ENCODE assay signal across 9 cellular contexts in the genomic region with DNA sequence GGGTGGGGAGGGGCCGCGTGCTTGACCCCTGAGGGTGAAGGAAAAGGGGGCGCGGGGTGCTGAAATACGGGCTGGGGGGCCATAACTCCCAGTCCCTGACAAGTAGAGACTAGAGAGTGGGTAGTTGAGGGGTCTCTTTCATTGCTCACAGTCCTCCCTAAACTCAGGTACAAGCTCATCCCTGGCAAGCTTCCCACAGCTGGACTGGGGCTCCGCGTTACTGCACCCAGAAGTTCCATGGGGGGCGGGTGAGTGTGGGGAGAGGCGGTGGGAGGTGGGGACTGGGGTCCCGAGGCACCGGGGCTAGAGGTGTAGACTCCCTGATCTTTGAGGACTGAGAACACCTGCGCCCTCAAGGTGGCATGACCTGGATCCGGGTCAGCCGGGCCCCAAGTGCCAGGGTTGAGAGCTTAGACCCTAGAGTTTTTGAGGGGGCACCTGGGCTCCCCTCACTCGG. TPM values are rescaled to one million over a fixed set of nuclear protein-coding genes. Genes with fewer than 3 reads are reported as not detected.
DNase-seq lines count a peak whose midpoint lies in the region; ATAC-seq and TF ChIP-seq lines count a peak whose summit lies in the region.
"Had no signal": no experiment of that assay in that cellular context is flagged by ENCODE, and none has a peak within 500 bp of the region (broad histone marks: within the 10 kb centered on the region; RNA-seq: fewer than 3 reads in every experiment).

No MANE protein-coding gene starts in this region.

- TF ChIP-seq CTCF in heart left ventricle (IDR thresholded peaks at IDR 0.05) (no peak), mammary epithelial cell (conservative IDR thresholded peaks at IDR 0.05 in 1 of 2, IDR thresholded peaks at IDR 0.05 in 1 of 2; ENCODE audit: extremely low read depth in 1 of 2, insufficient read depth in 1 of 2, low read depth in 1 of 2, low read length in 2 of 2) (no peak), mesothelial cell of epicardium (IDR thresholded peaks at IDR 0.05; ENCODE audit: unreplicated experiment) (no peak), vagina (IDR thresholded peaks at IDR 0.05) (no peak), GM13977 (IDR thresholded peaks at IDR 0.05; ENCODE audit: extremely low read depth, insufficient read depth, missing control alignments) (no peak)

- peaks cover 0 to 43% (median 17%) of the 10 kb centered on the region in 12 donors for H3K4me1 ChIP-seq in heart left ventricle
- peaks cover 17% of the 10 kb centered on the region for H3K4me1 ChIP-seq in mammary epithelial cell (ENCODE audit: insufficient read depth, low read length)
- H3K4me1 ChIP-seq in vagina = peaks cover 39% of the 10 kb centered on the region

- intact Hi-C loops in heart left ventricle (cut with DNase I) (no loop called here), cardiac septum (cut with DNase I) (no loop called here), mammary epithelial cell (cut with micrococcal nuclease) (loop anchor here (1.0 to 2.0 kb wide), 2 partner anchors 94 to 133 kb away; no protein-coding TSS in a partner anchor), vagina (cut with DNase I) (no loop called here)

- H3K4me3 Mint-ChIP-seq in mesothelial cell of epicardium = peak overlapping the region; percentile 76

- H2AFZ ChIP-seq in mammary epithelial cell (ENCODE audit: low read depth, low read length) = peak overlapping the region; percentile 95

- ATAC-seq in heart left ventricle (no peak), HG03571 (IDR thresholded peaks at IDR 0.05; ENCODE audit: unreplicated experiment) (no peak)

- dilution Hi-C loops in mammary epithelial cell (cut with HindIII; ENCODE audit: low sequenced_read_pairs) = no loop called here

- H3K9me3 Mint-ChIP-seq in mesothelial cell of epicardium = no peaks in the 10 kb centered on the region

- H4K20me1 ChIP-seq in mammary epithelial cell (ENCODE audit: insufficient read depth, low read length) = no peaks in the 10 kb centered on the region

- no peak for DNase-seq in heart left ventricle
- DNase-seq in cardiac septum (ENCODE audit: low spot score) = no peak
- no peak for DNase-seq in mammary epithelial cell
- no peak for DNase-seq in mesothelial cell of epicardium (ENCODE audit: low spot score in 2 of 2, unreplicated experiment in 2 of 2)
- DNase-seq in vagina (ENCODE audit: extremely low spot score in 2 of 2) = no peak
- no peak for DNase-seq in GM13977 (ENCODE audit: low spot score)
- DNase-seq in DMS 273 (lab: John Stamatoyannopoulos, UW; ENCODE audit: unreplicated experiment) = no peak

- H3K36me3 Mint-ChIP-seq in mesothelial cell of epicardium = peaks cover 4% of the 10 kb centered on the region

- H3K27ac ChIP-seq in heart left ventricle (peak overlapping the region in 9 of 12 donors; percentile 66 to 93 (median 81)), mammary epithelial cell (ENCODE audit: insufficient read depth, low read depth, low read length) (no peak overlapping the region), vagina (peak overlapping the region; percentile 96)

- H3K36me3 ChIP-seq in heart left ventricle (peaks cover 0 to 7% (median 4%) of the 10 kb centered on the region in 9 donors), mammary epithelial cell (ENCODE audit: insufficient read depth, low read length) (no peaks in the 10 kb centered on the region), vagina (peaks cover 0 to 2% of the 10 kb centered on the region in 2 donors)

- H3K27me3 ChIP-seq in heart left ventricle (no peaks in the 10 kb centered on the region), mammary epithelial cell (ENCODE audit: insufficient read depth, low read length) (no peaks in the 10 kb centered on the region), vagina (no peaks in the 10 kb centered on the region)

- CTCF ChIA-PET in mammary epithelial cell (lab: Charles Lee; ENCODE audit: low non-redundant PET) = interaction anchor here (0.7 kb wide), 1 partner anchor 46 kb away, joined by 4 read pairs; no protein-coding TSS in a partner anchor

- H3K9me3 ChIP-seq in heart left ventricle = no peaks in the 10 kb centered on the region
- no peaks in the 10 kb centered on the region for H3K9me3 ChIP-seq in mammary epithelial cell (replicated peaks; ENCODE audit: insufficient read depth, low read length)
- no peaks in the 10 kb centered on the region for H3K9me3 ChIP-seq in vagina

- H3K9ac ChIP-seq in mammary epithelial cell (ENCODE audit: insufficient read depth, low read length) = no peak overlapping the region

- no peaks in the 10 kb centered on the region for H3K27me3 Mint-ChIP-seq in mesothelial cell of epicardium (ENCODE audit: low read depth)

- in situ Hi-C loops in mammary epithelial cell (cut with MboI; ENCODE audit: low sequenced_read_pairs in 2 of 2) = no loop called here
- in situ Hi-C loops in GM13977 (cut with MboI; ENCODE audit: low pct_unique_long_range_greater_than_20kb, low sequenced_read_pairs, unreplicated experiment) = no loop called here

- H3K79me2 ChIP-seq in mammary epithelial cell (ENCODE audit: insufficient read depth, low read length) = no peaks in the 10 kb centered on the region

- H3K4me3 ChIP-seq in heart left ventricle = peak overlapping the region; percentile 34 to 71 (median 62)
- peak overlapping the region; percentile 47 to 61 (median 57) for H3K4me3 ChIP-seq in mammary epithelial cell (replicated peaks in 1 of 3; ENCODE audit: insufficient read depth in 1 of 3, low read depth in 2 of 3, low read length in 3 of 3)
- H3K4me3 ChIP-seq in vagina = peak overlapping the region; percentile 48 to 65

- TF ChIP-seq POLR2A in heart left ventricle (IDR thresholded peaks at IDR 0.05) (no peak), vagina (IDR thresholded peaks at IDR 0.05) (no peak)

- peaks cover 17% of the 10 kb centered on the region for H3K4me1 Mint-ChIP-seq in mesothelial cell of epicardium

- WGBS in heart left ventricle, 4 donors = 37 to 53% (median 50%) methylated on average over 7 to 15 of the region's 15 CpGs
- 8% methylated on average over 2 of the region's 15 CpGs for WGBS in mammary epithelial cell (ENCODE audit: low coverage, missing lambda C conversion rate)

- no TSS peak for BruUV-seq in mammary epithelial cell (replicated peaks; lab: Mats Ljungman, UMichigan)

- H3K27ac Mint-ChIP-seq in mesothelial cell of epicardium = no peak overlapping the region

- H3K4me2 ChIP-seq in mammary epithelial cell (ENCODE audit: insufficient read depth, low read depth, low read length) = peak overlapping the region; percentile 88

RNA-seq across cellular contexts. Expression of a gene that starts 1.3 kb away (rescaled TPM):
- 1 to 10 TPM in 1 of 9 donors, under 1 TPM in 6, not detected in 2; 0.23 to 1.6 (median 0.62) TPM for total RNA-seq in heart left ventricle
- polyA plus RNA-seq in heart left ventricle = 1 to 10 TPM in 1 of 2 donors, under 1 TPM in 1; 0.46 to 1.3 TPM
- 0.78 TPM for total RNA-seq in cardiac septum
- under 1 TPM in 1 of 2 donors, not detected in 1; 0.99 TPM for total RNA-seq in mammary epithelial cell
- polyA plus RNA-seq in mammary epithelial cell = 0.37 TPM
- not detected for polyA minus RNA-seq in mammary epithelial cell
- 1.4 to 2.1 TPM (median 1.5 TPM) in 3 replicates for total RNA-seq in mesothelial cell of epicardium
- total RNA-seq in vagina = not detected
- total RNA-seq: temporal lobe had no signal

RNA-seq across cellular contexts. Expression of a gene that starts 5.3 kb away (rescaled TPM):
- 1,000 to 10,000 TPM in 8 of 9 donors, 100 to 1,000 TPM in 1; 944 to 3,219 (median 1,334) TPM for total RNA-seq in heart left ventricle
- polyA plus RNA-seq in heart left ventricle = 1,000 to 10,000 TPM; 1,378 to 4,659 TPM
- total RNA-seq in cardiac septum = 1,054 TPM
- 100 to 1,000 TPM; 201 to 275 TPM for total RNA-seq in mammary epithelial cell
- polyA plus RNA-seq in mammary epithelial cell = 708 TPM
- 258 TPM for polyA minus RNA-seq in mammary epithelial cell
- total RNA-seq in mesothelial cell of epicardium = 273 to 293 TPM (median 284 TPM) in 3 replicates
- 265 TPM for total RNA-seq in vagina

RNA-seq across cellular contexts. Expression of a gene that starts 14.0 kb away (rescaled TPM):
- total RNA-seq in heart left ventricle = 10 to 100 TPM; 47.4 to 70.0 (median 57.5) TPM
- 10 to 100 TPM; 63.1 to 89.2 TPM for polyA plus RNA-seq in heart left ventricle
- total RNA-seq in cardiac septum = 56.2 TPM
- 10 to 100 TPM; 40.2 to 78.5 TPM for total RNA-seq in mammary epithelial cell
- 49.1 TPM for polyA plus RNA-seq in mammary epithelial cell
- polyA minus RNA-seq in mammary epithelial cell = 35.3 TPM
- 63.7 to 70.6 TPM (median 66.4 TPM) in 3 replicates for total RNA-seq in mesothelial cell of epicardium
- 54.3 TPM for total RNA-seq in vagina

RNA-seq across cellular contexts. Expression of a gene that starts 23.5 kb away (rescaled TPM):
- total RNA-seq in heart left ventricle (not detected), cardiac septum (not detected), mammary epithelial cell (under 1 TPM in 1 of 2 donors, not detected in 1; 0.59 TPM), mesothelial cell of epicardium (1.8 to 2.3 TPM (median 2.0 TPM) in 3 replicates), vagina (9.1 TPM)
- polyA plus RNA-seq in heart left ventricle (not detected), mammary epithelial cell (0.83 TPM)
- polyA minus RNA-seq in mammary epithelial cell = not detected
- total RNA-seq: temporal lobe had no signal

RNA-seq across cellular contexts. Expression of a gene that starts 30.3 kb away (rescaled TPM):
- total RNA-seq in heart left ventricle (1 to 10 TPM; 1.9 to 9.0 (median 3.9) TPM), cardiac septum (5.9 TPM), mammary epithelial cell (10 to 100 TPM in 1 of 2 donors, 1 to 10 TPM in 1; 6.5 to 28.0 TPM), mesothelial cell of epicardium (28.7 to 33.8 TPM (median 29.0 TPM) in 3 replicates), vagina (11.0 TPM)
- polyA plus RNA-seq in heart left ventricle (1 to 10 TPM; 3.8 to 4.9 TPM), mammary epithelial cell (8.6 TPM)
- polyA minus RNA-seq in mammary epithelial cell = 57.3 TPM
